In the genomic region with DNA sequence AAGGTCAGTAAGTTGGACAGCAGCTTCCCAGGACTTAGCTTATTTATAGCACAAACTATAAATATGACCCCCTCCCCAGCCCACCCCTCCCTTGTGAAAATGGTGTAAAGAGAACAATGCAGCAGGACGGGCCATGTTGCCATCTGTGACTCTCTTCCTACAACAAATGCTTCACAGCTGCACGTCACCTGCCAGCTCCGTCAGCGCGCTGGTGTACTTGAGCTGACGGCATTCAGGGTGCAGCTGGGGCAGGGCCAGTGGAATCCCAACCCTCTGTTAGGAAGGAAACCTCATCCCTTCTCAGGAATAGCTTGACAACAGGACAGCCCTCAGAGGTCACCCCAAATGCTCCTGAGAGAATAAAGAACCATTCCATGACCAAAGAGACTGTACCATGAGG, we compare ENCODE assay signal across 21 cellular contexts.
DNase-seq lines count a peak whose midpoint lies in the region; ATAC-seq and TF ChIP-seq lines count a peak whose summit lies in the region.
"Had no signal": no experiment of that assay in that cellular context is flagged by ENCODE, and none has a peak within 500 bp of the region (broad histone marks: within the 10 kb centered on the region; RNA-seq: fewer than 3 reads in every experiment).

No MANE protein-coding gene starts in this region.

- DNase-seq in cardiac muscle cell (ENCODE audit: low read depth in 1 of 2, low spot score in 1 of 2): peak in 1 of 2 donors; percentile 75
- no peak for DNase-seq in right atrium auricular region (ENCODE audit: low spot score)
- peak; percentile 45 to 83 for DNase-seq in NCI-H524 (lab: John Stamatoyannopoulos, UW)
- peak in 1 of 2 donors; percentile 29 for DNase-seq in heart right ventricle
- DNase-seq in NCI-H226: no peak
- DNase-seq: activated CD4-positive, CD25-positive, alpha-beta regulatory T cell treated with anti-CD3 and anti-CD28 coated beads, Interleukin-2, amount 50 U/mL, for 72 hours; activated CD8-positive, alpha-beta T cell treated with anti-CD3 and anti-CD28 coated beads, Interleukin-2, amount 10 ng/mL, durations not matched to agents 7 days and 5 days; activated naive CD4-positive, alpha-beta T cell; activated T-cell treated with anti-CD3 and anti-CD28 coated beads, Interleukin-2, amount 50 U/mL, for 24 hours; amniotic stem cell; C1 segment of cervical spinal cord; head of caudate nucleus; NCI-H1092; NCI-H446; nephron progenitor cell; posterior cingulate gyrus had no signal

- H3K27ac ChIP-seq in cardiac muscle cell: peak overlapping the region; percentile 96
- H3K27ac ChIP-seq in right atrium auricular region: no peak overlapping the region
- H3K27ac ChIP-seq in heart right ventricle: peak overlapping the region in 1 of 10 donors; percentile 14
- H3K27ac ChIP-seq in skeletal muscle tissue (ENCODE audit: low read depth, low read length): peak overlapping the region; percentile 67

- intact Hi-C loops in heart right ventricle (cut with DNase I): loop anchor here in 1 of 10 donors (2.0 kb wide), 1 partner anchor 19 kb away; no protein-coding TSS in a partner anchor

- H3K36me3 ChIP-seq in cardiac muscle cell (no peaks in the 10 kb centered on the region), right atrium auricular region (no peaks in the 10 kb centered on the region), heart right ventricle (no peaks in the 10 kb centered on the region), skeletal muscle tissue (ENCODE audit: control insufficient read depth in 3 of 3, insufficient read depth in 3 of 3, low read length in 3 of 3) (no peaks in the 10 kb centered on the region)

- peak overlapping the region in 1 of 3 donors; percentile 61 for H3K9ac ChIP-seq in skeletal muscle tissue (ENCODE audit: low read depth in 1 of 3, low read length in 3 of 3)

- H3K27me3 ChIP-seq in cardiac muscle cell (no peaks in the 10 kb centered on the region), right atrium auricular region (no peaks in the 10 kb centered on the region), heart right ventricle (no peaks in the 10 kb centered on the region), skeletal muscle tissue (ENCODE audit: control insufficient read depth in 3 of 3, insufficient read depth in 3 of 3, low read length in 3 of 3) (no peaks in the 10 kb centered on the region)

- peaks cover 65% of the 10 kb centered on the region for H3K4me1 ChIP-seq in cardiac muscle cell (ENCODE audit: low read depth)
- H3K4me1 ChIP-seq in right atrium auricular region: no peaks in the 10 kb centered on the region
- peaks cover 0 to 4% (median 0%) of the 10 kb centered on the region in 9 donors for H3K4me1 ChIP-seq in heart right ventricle
- peaks cover 5 to 12% (median 9%) of the 10 kb centered on the region in 3 donors for H3K4me1 ChIP-seq in skeletal muscle tissue (ENCODE audit: control insufficient read depth in 3 of 3, insufficient read depth in 3 of 3, low read length in 3 of 3)

- WGBS in heart right ventricle, 2 donors: 39 to 45% methylated on average over 6 of the region's 6 CpGs

- no peaks in the 10 kb centered on the region for H3K9me3 ChIP-seq in cardiac muscle cell (ENCODE audit: low read depth)
- no peaks in the 10 kb centered on the region for H3K9me3 ChIP-seq in right atrium auricular region
- no peaks in the 10 kb centered on the region for H3K9me3 ChIP-seq in heart right ventricle
- no peaks in the 10 kb centered on the region for H3K9me3 ChIP-seq in skeletal muscle tissue (ENCODE audit: control insufficient read depth in 3 of 3, low read length in 3 of 3)

- no peak overlapping the region for H3K4me3 ChIP-seq in cardiac muscle cell
- no peak overlapping the region for H3K4me3 ChIP-seq in right atrium auricular region
- H3K4me3 ChIP-seq in heart right ventricle: no peak overlapping the region
- H3K4me3 ChIP-seq in skeletal muscle tissue (ENCODE audit: low read length in 3 of 3): no peak overlapping the region

- TF ChIP-seq CTCF in cardiac muscle cell (IDR thresholded peaks at IDR 0.05; ENCODE audit: low read depth, low read length): no peak
- no peak for TF ChIP-seq CTCF in right atrium auricular region (IDR thresholded peaks at IDR 0.05)
- no peak for TF ChIP-seq CTCF in heart right ventricle (IDR thresholded peaks at IDR 0.05)

- ATAC-seq in heart right ventricle (peak in 6 of 8 donors; percentile 55 to 87 (median 77)), HG02938 (IDR thresholded peaks at IDR 0.05; ENCODE audit: unreplicated experiment) (no peak), GM18517 (IDR thresholded peaks at IDR 0.05; ENCODE audit: unreplicated experiment) (no peak)
- ATAC-seq: activated CD8-positive, alpha-beta T cell treated with anti-CD3 and anti-CD28 coated beads, Interleukin-2, amount 10 ng/mL, durations not matched to agents 7 days and 5 days; left lobe of liver; stimulated activated effector memory CD8-positive, alpha-beta T cell treated with anti-CD3 and anti-CD28 coated beads, Interleukin-12 subunit alpha, Interleukin-12 subunit beta, amount 100 ng/mL, for 72 hours had no signal

Comparison
In these comparisons a context has a peak if more than half of its experiments do, and no peak if none do; other contexts are left out.
1. H3K27ac ChIP-seq: peak in cardiac muscle cell (single experiment) and skeletal muscle tissue (single experiment); none in right atrium auricular region (0 of 2).
2. DNase-seq: peak in NCI-H524 (2 of 2); none in right atrium auricular region (single experiment) and NCI-H226 (single experiment).
3. ATAC-seq: peak in heart right ventricle (6 of 8); none in HG02938 (single experiment) and GM18517 (single experiment).